In the genomic region with DNA sequence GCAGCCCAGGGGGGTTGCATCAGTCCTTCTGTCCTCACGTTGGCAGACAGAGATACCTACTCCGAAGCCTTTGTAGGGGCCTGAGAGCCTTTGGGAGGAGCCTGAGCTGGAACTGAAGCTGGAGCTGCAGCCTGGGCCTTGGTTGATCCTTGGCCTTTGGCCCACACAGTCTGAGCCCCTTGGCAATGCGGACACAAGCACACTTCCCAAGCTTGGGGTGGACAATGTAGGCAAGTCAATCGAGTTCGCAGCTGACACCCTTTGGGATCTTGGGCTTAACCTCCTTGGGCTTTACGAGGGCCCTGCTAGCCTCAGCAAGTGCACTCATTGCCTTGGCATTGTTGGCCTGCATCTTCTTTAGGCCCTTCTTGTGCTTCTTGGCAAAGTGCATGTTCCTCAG, we compare ENCODE assay signal across 1 cellular context.
TF ChIP-seq lines count a peak whose summit lies in the region.

No MANE protein-coding gene starts in this region.

TF ChIP-seq in H1, 55 proteins besides CTCF, POLR2A, EP300 and RAD21:
- TF ChIP-seq POLR2AphosphoS5 (IDR thresholded peaks at IDR 0.05; ENCODE audit: low read depth, low read length) (peak; percentile 63; the same call in 1 of the 2 replicates), EZH2 (IDR thresholded peaks at IDR 0.05; ENCODE audit: low read depth, low read length, severe bottlenecking) (no peak)
TF ChIP-seq in H1: peak in this region for 1.
